In genomic region chr3:139441656-139442055, GRCh38 we compare ENCODE assay signal across 21 cellular contexts. TPM values are rescaled to one million over a fixed set of nuclear protein-coding genes. Genes with fewer than 3 reads are reported as not detected.
A peak's percentile ranks its signal among the peaks of the same experiment; 100 is the strongest.
DNase-seq lines count a peak whose midpoint lies in the region; ATAC-seq and TF ChIP-seq lines count a peak whose summit lies in the region.
"Had no signal": no experiment of that assay in that cellular context is flagged by ENCODE, and none has a peak within 500 bp of the region (broad histone marks: within the 10 kb centered on the region; RNA-seq: fewer than 3 reads in every experiment).

No MANE protein-coding gene starts in this region.

- H3K27ac ChIP-seq in Karpas-422 (ENCODE audit: low read length): no peak overlapping the region
- no peak overlapping the region for H3K27ac ChIP-seq in thyroid gland
- H3K27ac ChIP-seq: A549; BLaER1 treated with 17β-estradiol and CSF1 and Interleukin-3, amounts not matched to agents 10 nM and 100 nM had no signal

- no peak for TF ChIP-seq CTCF in thyroid gland (IDR thresholded peaks at IDR 0.05)

- no peaks in the 10 kb centered on the region for H4K20me1 ChIP-seq in Karpas-422 (ENCODE audit: insufficient read depth, low read depth, low read length)
- H4K20me1 ChIP-seq: BLaER1 treated with 17β-estradiol and CSF1 and Interleukin-3, amounts not matched to agents 10 nM and 100 nM had no signal

- intact Hi-C loops in thyroid gland (cut with DNase I): no loop called here

- no peak for TF ChIP-seq POLR2A in thyroid gland (IDR thresholded peaks at IDR 0.05)

- ATAC-seq in GM21576 (IDR thresholded peaks at IDR 0.05; ENCODE audit: unreplicated experiment): no peak
- ATAC-seq: A549 had no signal

- H2AFZ ChIP-seq in Karpas-422 (ENCODE audit: low read length): no peak overlapping the region

- no peak overlapping the region for H3K4me2 ChIP-seq in Karpas-422 (ENCODE audit: low read depth, low read length, poor library complexity, severe bottlenecking)
- H3K4me2 ChIP-seq: A549 had no signal

- H3K79me2 ChIP-seq in Karpas-422 (ENCODE audit: low read length): no peaks in the 10 kb centered on the region

- no peak overlapping the region for H3K9ac ChIP-seq in Karpas-422 (ENCODE audit: low read length)
- H3K9ac ChIP-seq: BLaER1 treated with 17β-estradiol and CSF1 and Interleukin-3, amounts not matched to agents 10 nM and 100 nM had no signal

- H3K4me1 ChIP-seq in Karpas-422 (ENCODE audit: low read length) (no peaks in the 10 kb centered on the region), thyroid gland (no peaks in the 10 kb centered on the region)
- H3K4me1 ChIP-seq: A549, BE2C had no signal

- 67 to 79% methylated on average over 1 of the region's 1 CpG for WGBS in thyroid gland, 2 donors

- H3K9me2 ChIP-seq in Karpas-422 (replicated peaks; ENCODE audit: insufficient read depth, low read length): no peaks in the 10 kb centered on the region

- H3K27me3 ChIP-seq in Karpas-422 (ENCODE audit: low read length) (no peaks in the 10 kb centered on the region), thyroid gland (no peaks in the 10 kb centered on the region)
- H3K27me3 ChIP-seq: BE2C; BLaER1 treated with 17β-estradiol and CSF1 and Interleukin-3, amounts not matched to agents 10 nM and 100 nM had no signal

- H3K9me3 ChIP-seq in Karpas-422 (ENCODE audit: low read length) (no peaks in the 10 kb centered on the region), thyroid gland (no peaks in the 10 kb centered on the region)
- H3K9me3 ChIP-seq: A549; BE2C; BLaER1 treated with 17β-estradiol and CSF1 and Interleukin-3, amounts not matched to agents 10 nM and 100 nM; HAP-1 had no signal

- H3K4me3 ChIP-seq in Karpas-422 (ENCODE audit: low read length) (no peak overlapping the region), thyroid gland (replicated peaks in 1 of 3) (no peak overlapping the region)
- H3K4me3 ChIP-seq: A549; BLaER1 treated with 17β-estradiol and CSF1 and Interleukin-3, amounts not matched to agents 10 nM and 100 nM; HAP-1 had no signal

- DNase-seq in ELF-1 (ENCODE audit: low read depth, low spot score) (peak; percentile 18), Karpas-422 (peak; percentile 29), astrocyte of the hippocampus (ENCODE audit: low read depth, low spot score) (peak; percentile 8), ecto neural progenitor cell (ENCODE audit: low spot score) (no peak), thyroid gland (no peak)
- DNase-seq: 8988T; ACHN; AML-193; BE2C; CD4-positive, alpha-beta T cell; CD8-positive, alpha-beta memory T cell; DMS 273 treated with DMSO at 0.1 percent for 48 hours; DMS79; EL; GF-D8; GOT3 had no signal

- H3K36me3 ChIP-seq in Karpas-422 (ENCODE audit: insufficient read depth, low read length) (no peaks in the 10 kb centered on the region), thyroid gland (no peaks in the 10 kb centered on the region)
- H3K36me3 ChIP-seq: BE2C, HAP-1 had no signal

RNA-seq across cellular contexts. Expression of gene RBP2, which starts 34.7 kb away (rescaled TPM):
- total RNA-seq in Karpas-422 (2014; rRNA removed; shearing (Covaris generic); ENCODE audit: low replicate concordance): not detected in 2 replicates
- not detected for total RNA-seq in thyroid gland
- total RNA-seq: CD4-positive, alpha-beta T cell; CD8-positive, alpha-beta memory T cell; G401 had no signal

RNA-seq across cellular contexts. Expression of gene COPB2, which starts 52.2 kb away (rescaled TPM):
- total RNA-seq in Karpas-422 (2014; rRNA removed; shearing (Covaris generic); ENCODE audit: low replicate concordance): 68.0 and 77.4 TPM in 2 replicates
- 100 to 1,000 TPM; 106 to 202 (median 137) TPM for total RNA-seq in thyroid gland

Comparison
In these comparisons a context has a peak if more than half of its experiments do, and no peak if none do; other contexts are left out.
1. DNase-seq: peak in ELF-1 (single experiment), Karpas-422 (single experiment) and astrocyte of the hippocampus (single experiment); none in ecto neural progenitor cell (single experiment) and thyroid gland (0 of 2).